Comparison of ENCODE assay signal across 24 cellular contexts in genomic region chr2:71846669-71847291, GRCh38.
A peak's percentile ranks its signal among the peaks of the same experiment; 100 is the strongest.
DNase-seq lines count a peak whose midpoint lies in the region; ATAC-seq, FAIRE-seq and TF ChIP-seq lines count a peak whose summit lies in the region.
"Had no signal": no experiment of that assay in that cellular context is flagged by ENCODE, and none has a peak within 500 bp of the region (broad histone marks: within the 10 kb centered on the region; RNA-seq: fewer than 3 reads in every experiment).

No MANE protein-coding gene starts in this region.

- in situ Hi-C loops in astrocyte of the spinal cord (cut with HindIII; ENCODE audit: low sequenced_read_pairs): no loop called here

- intact Hi-C loops in aorta (cut with DNase I): loop anchor here in 1 of 2 donors (5.0 kb wide), 1 partner anchor 36 kb away; no protein-coding TSS in a partner anchor

- TF ChIP-seq CTCF in astrocyte of the spinal cord (IDR thresholded peaks at IDR 0.05; ENCODE audit: low read depth, low read length) (no peak), fibroblast of the aortic adventitia (IDR thresholded peaks at IDR 0.05; ENCODE audit: insufficient read depth, low read length) (peak; percentile 2)

- H3K4me3 ChIP-seq in astrocyte of the spinal cord (ENCODE audit: low read depth, low read length) (no peak overlapping the region), fibroblast of the aortic adventitia (ENCODE audit: low read depth, low read length) (no peak overlapping the region), aorta (ENCODE audit: low read length in 2 of 2) (no peak overlapping the region)
- no peak overlapping the region for H3K4me3 ChIP-seq in effector memory CD4-positive, alpha-beta T cell (ENCODE audit: insufficient read depth, low read depth, low read length, poor library complexity, severe bottlenecking)
- H3K4me3 ChIP-seq: right atrium auricular region had no signal

- H3K36me3 ChIP-seq in aorta (ENCODE audit: control insufficient read depth in 1 of 2, insufficient read depth in 2 of 2, low read length in 1 of 2): no peaks in the 10 kb centered on the region
- no peaks in the 10 kb centered on the region for H3K36me3 ChIP-seq in effector memory CD4-positive, alpha-beta T cell (ENCODE audit: control insufficient read depth, insufficient read depth, low read length)
- H3K36me3 ChIP-seq: right atrium auricular region had no signal

- ATAC-seq in GM19455 (IDR thresholded peaks at IDR 0.05; ENCODE audit: unreplicated experiment) (no peak), aorta (ENCODE audit: low FRiP score) (no peak)
- ATAC-seq: left ventricle myocardium superior; stimulated activated effector memory CD8-positive, alpha-beta T cell treated with anti-CD3 and anti-CD28 coated beads, Interleukin-12 subunit alpha, Interleukin-12 subunit beta, amount 100 ng/mL, for 72 hours; T-helper 17 cell had no signal

- DNase-seq in A172 (ENCODE audit: low spot score): peak; percentile 58
- peak; percentile 55 for DNase-seq in H54 (ENCODE audit: insufficient read length, low spot score)
- peak; percentile 24 for DNase-seq in astrocyte of the spinal cord (ENCODE audit: low read depth, low spot score)
- DNase-seq in fibroblast of the aortic adventitia (ENCODE audit: low read depth): peak; percentile 82
- no peak for DNase-seq in COLO668 (lab: John Stamatoyannopoulos, UW; ENCODE audit: unreplicated experiment)
- DNase-seq in aorta: no peak
- no peak for DNase-seq in effector memory CD4-positive, alpha-beta T cell
- DNase-seq: activated B cell treated with CpG ODN at 0.5 μM for 24 hours; activated CD8-positive, alpha-beta memory T cell treated with anti-CD3 and anti-CD28 coated beads for 24 hours; activated naive CD8-positive, alpha-beta T cell treated with anti-CD3 and anti-CD28 coated beads for 36 hours; CD4-positive, alpha-beta T cell; DMS79 treated with DMSO at 0.1 percent for 48 hours; H7; left ventricle myocardium superior; NCI-H1048; NCI-H2081 treated with DMSO at 0.1 percent for 48 hours; NCI-H510A treated with DMSO at 0.1 percent for 48 hours; nucleus accumbens; SHP77 treated with DMSO at 0.1 percent for 48 hours; stimulated activated CD4-positive, alpha-beta T cell treated with anti-CD3 and anti-CD28 coated beads, Interleukin-15, amount 100 ng/mL, for 24 hours; T-helper 17 cell had no signal

- no peak for TF ChIP-seq POLR2A in H54 (IDR thresholded peaks at IDR 0.05; ENCODE audit: low read depth, low read length)

- peaks cover 3 to 5% of the 10 kb centered on the region in 2 donors for H3K4me1 ChIP-seq in aorta (ENCODE audit: control insufficient read depth in 1 of 2, insufficient read depth in 2 of 2, low read length in 2 of 2)
- no peaks in the 10 kb centered on the region for H3K4me1 ChIP-seq in effector memory CD4-positive, alpha-beta T cell (ENCODE audit: control insufficient read depth, insufficient read depth, low read length, poor library complexity, severe bottlenecking)

- H3K27me3 ChIP-seq in aorta (ENCODE audit: control insufficient read depth in 1 of 2, insufficient read depth in 2 of 2, low read length in 1 of 2): no peaks in the 10 kb centered on the region
- no peaks in the 10 kb centered on the region for H3K27me3 ChIP-seq in effector memory CD4-positive, alpha-beta T cell (replicated peaks; ENCODE audit: control insufficient read depth, insufficient read depth, low read length, poor library complexity, severe bottlenecking)
- H3K27me3 ChIP-seq: right atrium auricular region had no signal

- FAIRE-seq in H54 (lab: Jason Lieb, UNC): no peak

- 69 to 71% methylated on average over 3 of the region's 3 CpGs for WGBS in aorta, 2 donors

- H3K27ac ChIP-seq in aorta (ENCODE audit: low read depth in 1 of 2, low read length in 2 of 2): no peak overlapping the region
- no peak overlapping the region for H3K27ac ChIP-seq in effector memory CD4-positive, alpha-beta T cell (ENCODE audit: insufficient read depth, low read length, poor library complexity, severe bottlenecking)
- H3K27ac ChIP-seq: right atrium auricular region had no signal

- H3K9me3 ChIP-seq in aorta (ENCODE audit: control insufficient read depth, low read length): no peaks in the 10 kb centered on the region
- no peaks in the 10 kb centered on the region for H3K9me3 ChIP-seq in effector memory CD4-positive, alpha-beta T cell (ENCODE audit: control insufficient read depth, low read length)
- H3K9me3 ChIP-seq: right atrium auricular region had no signal

Comparison
In these comparisons a context has a peak if more than half of its experiments do, and no peak if none do; other contexts are left out.
1. DNase-seq: peak in A172 (single experiment), H54 (single experiment), astrocyte of the spinal cord (single experiment) and fibroblast of the aortic adventitia (single experiment); none in COLO668 (single experiment), aorta (0 of 2) and effector memory CD4-positive, alpha-beta T cell (0 of 3).